Comparison of ENCODE assay signal across 9 cellular contexts in the genomic region with DNA sequence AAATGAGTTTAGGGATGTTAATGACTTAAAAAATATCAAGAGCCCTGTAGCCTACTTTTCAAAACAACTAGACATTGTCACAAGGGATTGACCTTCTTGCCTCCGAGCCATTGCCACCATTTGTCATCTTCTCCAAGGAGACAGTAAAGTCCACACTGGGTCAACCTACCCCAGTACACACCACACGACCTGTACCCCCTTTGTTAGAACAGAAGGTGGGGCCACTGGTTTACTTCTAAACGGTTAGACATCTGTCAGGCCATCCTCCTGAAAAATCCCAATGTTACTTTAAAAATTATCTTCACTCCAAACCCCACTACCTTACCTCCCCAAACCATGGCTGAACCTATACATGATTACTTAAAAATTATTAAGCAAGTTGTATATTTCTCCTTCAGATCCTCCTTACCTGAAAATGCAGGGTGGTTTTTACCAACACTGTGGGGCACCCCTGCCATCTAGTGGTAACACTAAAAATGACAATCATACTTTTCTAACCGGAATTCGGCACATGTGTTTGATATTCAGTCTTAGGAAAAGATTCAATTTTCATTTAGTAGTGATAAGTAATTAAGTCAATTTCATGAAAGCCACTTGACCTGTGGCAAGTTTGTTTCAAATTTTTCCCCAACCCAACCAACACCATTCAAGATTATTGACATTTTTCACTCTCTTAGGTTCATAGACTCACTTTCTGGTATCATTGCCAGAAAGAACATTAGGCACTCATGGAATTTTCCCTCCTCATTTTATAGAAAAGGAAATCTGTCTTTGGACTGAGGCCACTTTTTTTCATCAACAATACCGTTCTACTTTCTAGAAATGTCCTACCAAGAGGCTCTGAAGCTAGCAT.
DNase-seq lines count a peak whose midpoint lies in the region; ATAC-seq and TF ChIP-seq lines count a peak whose summit lies in the region.
"Had no signal": no experiment of that assay in that cellular context is flagged by ENCODE, and none has a peak within 500 bp of the region (broad histone marks: within the 10 kb centered on the region; RNA-seq: fewer than 3 reads in every experiment).

No MANE protein-coding gene starts in this region.

- peaks cover 11% of the 10 kb centered on the region for H3K27me3 Mint-ChIP-seq in Caco-2 (ENCODE audit: insufficient read depth, unreplicated experiment)

- H3K4me1 ChIP-seq in Caco-2 = no peaks in the 10 kb centered on the region
- H3K4me1 ChIP-seq in SK-N-SH (ENCODE audit: control insufficient read depth in 1 of 2, insufficient read depth in 2 of 2, low read depth in 1 of 2, low read length in 1 of 2) = no peaks in the 10 kb centered on the region; a peak in 2 of 4 replicates

- peak; percentile 99 for TF ChIP-seq RAD21 in SK-N-SH (IDR thresholded peaks at IDR 0.05; ENCODE audit: low read length)

- H3K27me3 ChIP-seq in Caco-2 (replicated peaks; ENCODE audit: control insufficient read depth, insufficient read depth, low read length) = no peaks in the 10 kb centered on the region; the same call in none of the 2 replicates
- H3K27me3 ChIP-seq in SK-N-SH (ENCODE audit: insufficient read depth) = no peaks in the 10 kb centered on the region

- no peak overlapping the region for H3K4me3 ChIP-seq in Caco-2 (ENCODE audit: low read depth, low read length)
- H3K4me3 ChIP-seq in SK-N-SH (ENCODE audit: low read depth in 2 of 2, low read length in 1 of 2) = peak overlapping the region in 1 of 2 experiments; percentile 32; a peak in 1 of 4 replicates

- H3K4me3 Mint-ChIP-seq in Caco-2 (ENCODE audit: unreplicated experiment) = no peak overlapping the region
- H3K4me3 Mint-ChIP-seq: T-helper 1 cell treated with Interleukin-12 subunit alpha and Interleukin-12 subunit beta and Interleukin-4 antibody, amounts not matched to agents 30 μg/mL and 1 μg/mL, for 36 hours had no signal

- peak in 1 of 2 experiments; percentile 61 for DNase-seq in Caco-2
- peak; percentile 26 for DNase-seq in LHCN-M2 (ENCODE audit: low read depth)
- peak; percentile 55 for DNase-seq in SK-N-SH
- DNase-seq in effector CD8-positive, alpha-beta T cell (lab: John Stamatoyannopoulos, UW) = peak; percentile 1
- DNase-seq in mucosa of gallbladder (ENCODE audit: low spot score) = peak; percentile 25

- no TSS peak for BruUV-seq in Caco-2 (replicated peaks; lab: Mats Ljungman, UMichigan)

- TF ChIP-seq EP300 in SK-N-SH (IDR thresholded peaks at IDR 0.05; ENCODE audit: borderline replicate concordance in 1 of 2, low read depth in 1 of 2, low read length in 1 of 2) = no peak

- peaks cover 6% of the 10 kb centered on the region for H3K4me1 Mint-ChIP-seq in Caco-2 (ENCODE audit: low read depth, unreplicated experiment)

- no peak overlapping the region for H3K4me2 ChIP-seq in SK-N-SH

- no peaks in the 10 kb centered on the region for H4K20me1 ChIP-seq in SK-N-SH (ENCODE audit: insufficient read depth)

- H2AFZ ChIP-seq in SK-N-SH (ENCODE audit: low read depth) = no peak overlapping the region

- TF ChIP-seq CTCF in Caco-2 (IDR thresholded peaks at IDR 0.05; ENCODE audit: insufficient read depth in 1 of 2, low read depth in 1 of 2, low read length in 1 of 2, severe bottlenecking in 1 of 2, unreplicated experiment in 1 of 2) (peak; percentile 78 to 92), SK-N-SH (IDR thresholded peaks at IDR 0.05) (peak; percentile 98)

- H3K9me3 ChIP-seq in Caco-2 (no peaks in the 10 kb centered on the region), SK-N-SH (no peaks in the 10 kb centered on the region)

- POLR2A ChIA-PET in Caco-2 (lab: Charles Lee) (no interaction called here), SK-N-SH (lab: Yijun Ruan, JAX) (no interaction called here)

- no peaks in the 10 kb centered on the region for H3K36me3 Mint-ChIP-seq in Caco-2 (ENCODE audit: insufficient read depth, unreplicated experiment)

- H3K27ac ChIP-seq in SK-N-SH (ENCODE audit: low read depth in 2 of 2, low read length in 1 of 2) = no peak overlapping the region

- no peak overlapping the region for H3K9ac ChIP-seq in SK-N-SH

- no peaks in the 10 kb centered on the region for H3F3A ChIP-seq in SK-N-SH (replicated peaks; ENCODE audit: insufficient read depth)

- no peak overlapping the region for H3K27ac Mint-ChIP-seq in Caco-2 (ENCODE audit: unreplicated experiment)
- H3K27ac Mint-ChIP-seq: T-helper 1 cell treated with Interleukin-12 subunit alpha and Interleukin-12 subunit beta and Interleukin-4 antibody, amounts not matched to agents 30 μg/mL and 1 μg/mL, for 36 hours had no signal

- H3K9me3 Mint-ChIP-seq in Caco-2 (ENCODE audit: unreplicated experiment) = no peaks in the 10 kb centered on the region
- H3K9me3 Mint-ChIP-seq: T-helper 1 cell treated with Interleukin-12 subunit alpha and Interleukin-12 subunit beta and Interleukin-4 antibody, amounts not matched to agents 30 μg/mL and 1 μg/mL, for 36 hours had no signal

- CTCF ChIA-PET in Caco-2 (lab: Charles Lee) = no interaction called here
- CTCF ChIA-PET in SK-N-SH (lab: Yijun Ruan, JAX) = interaction anchor here (0.6 to 1.7 kb wide), 19 partner anchors 9 to 1939 kb away, joined by 3 to 12 read pairs (median 3); no protein-coding TSS in a partner anchor

- no peaks in the 10 kb centered on the region for H3K79me2 ChIP-seq in SK-N-SH (ENCODE audit: insufficient read depth)

- intact Hi-C loops in Caco-2 (cut with micrococcal nuclease; ENCODE audit: unreplicated experiment) = loop anchor here (1.0 to 10.0 kb wide), 6 partner anchors 18 to 1870 kb away; no protein-coding TSS in a partner anchor

- ATAC-seq in GM18861 (IDR thresholded peaks at IDR 0.05; ENCODE audit: unreplicated experiment) (peak; percentile 49), HG03196 (IDR thresholded peaks at IDR 0.05; ENCODE audit: unreplicated experiment) (no peak), HG03432 (IDR thresholded peaks at IDR 0.05; ENCODE audit: unreplicated experiment) (no peak)

- 17% methylated on average over 6 of the region's 6 CpGs for WGBS in SK-N-SH (ENCODE audit: low lambda C conversion rate)

- H3K36me3 ChIP-seq in Caco-2 (ENCODE audit: control insufficient read depth, insufficient read depth, low read length) (no peaks in the 10 kb centered on the region), SK-N-SH (replicated peaks in 1 of 2; ENCODE audit: control insufficient read depth in 1 of 2, insufficient read depth in 2 of 2, low read length in 1 of 2) (no peaks in the 10 kb centered on the region)

- no peaks in the 10 kb centered on the region for H3K9me2 ChIP-seq in SK-N-SH

TF ChIP-seq in SK-N-SH, 30 proteins besides CTCF, POLR2A, EP300 and RAD21:
- TF ChIP-seq JUND (IDR thresholded peaks at IDR 0.05) = no peak
- TF ChIP-seq ELF1 (IDR thresholded peaks at IDR 0.05) = no peak
- no peak for TF ChIP-seq FOSL2 (IDR thresholded peaks at IDR 0.05; ENCODE audit: borderline replicate concordance, low read depth)
- peak; percentile 74 for TF ChIP-seq SMC3 (IDR thresholded peaks at IDR 0.05; ENCODE audit: low read depth, low read length)
